Comparison of ENCODE assay signal across 17 cellular contexts in the genomic region with DNA sequence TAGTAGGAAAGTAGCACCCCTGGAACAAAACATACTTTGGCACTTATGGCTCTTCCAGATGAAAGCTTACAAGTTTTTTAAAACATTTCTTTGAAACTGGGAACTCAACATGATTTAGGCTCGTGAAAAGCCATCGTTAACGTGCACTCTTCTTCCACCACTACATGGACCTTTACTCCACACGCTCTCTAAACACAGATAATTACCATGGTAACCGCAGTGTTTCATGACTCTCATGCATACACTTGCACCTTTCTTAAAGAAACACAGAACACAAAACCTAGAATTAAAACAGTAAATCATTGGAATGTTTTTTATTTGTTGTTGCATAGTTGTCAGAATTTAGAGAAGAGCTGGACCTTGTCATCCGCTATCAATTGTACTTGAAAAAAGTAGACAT.
"Had no signal": no experiment of that assay in that cellular context is flagged by ENCODE, and none has a peak within 500 bp of the region (broad histone marks: within the 10 kb centered on the region; RNA-seq: fewer than 3 reads in every experiment).

No MANE protein-coding gene starts in this region.

- DNase-seq: activated B cell treated with CpG ODN at 0.5 μM for 24 hours; activated CD4-positive, alpha-beta T cell treated with anti-CD3 and anti-CD28 coated beads, Interleukin-2, amount 10 ng/mL, durations not matched to agents 24 days and 14 days; activated CD8-positive, alpha-beta memory T cell treated with anti-CD3 and anti-CD28 coated beads for 24 hours; activated naive CD4-positive, alpha-beta T cell treated with anti-CD3 and anti-CD28 coated beads for 36 hours; activated T-cell treated with anti-CD3 and anti-CD28 coated beads for 4 hours; effector memory CD4-positive, alpha-beta T cell; naive thymus-derived CD8-positive, alpha-beta T cell; nucleus accumbens; right cardiac atrium had no signal

- H3K27me3 Mint-ChIP-seq: activated B cell treated with CpG ODN at 0.5 μM for 24 hours; activated CD4-positive, alpha-beta T cell treated with anti-CD3 and anti-CD28 coated beads, Interleukin-2, amount 10 ng/mL, durations not matched to agents 24 days and 14 days; stimulated activated memory B cell treated with anti-CD40 and anti-IgM and Interleukin-4, amounts not matched to agents 10 μg/mL and 1 μg/mL and 100 μg/mL, for 72 hours had no signal

- H3K9me3 Mint-ChIP-seq: activated CD4-positive, alpha-beta T cell treated with anti-CD3 and anti-CD28 coated beads, Interleukin-2, amount 10 ng/mL, durations not matched to agents 24 days and 14 days; activated naive CD4-positive, alpha-beta T cell treated with anti-CD3 and anti-CD28 coated beads for 36 hours; activated T-helper 17 cell treated with anti-CD3 and anti-CD28 coated beads, Interleukin-2, amount 50 U/mL, for 72 hours; stimulated activated memory B cell treated with anti-CD40 and anti-IgM and Interleukin-4, amounts not matched to agents 10 μg/mL and 1 μg/mL and 100 μg/mL, for 72 hours; T-helper 1 cell treated with Interleukin-12 subunit alpha and Interleukin-12 subunit beta and Interleukin-4 antibody, amounts not matched to agents 30 μg/mL and 1 μg/mL, for 36 hours had no signal

- H3K4me3 ChIP-seq: cardiac muscle cell, coronary artery, gastroesophageal sphincter, tibial nerve had no signal

- H3K36me3 ChIP-seq: cardiac muscle cell, gastroesophageal sphincter, tibial nerve had no signal

- H3K27ac ChIP-seq: cardiac muscle cell, coronary artery, epithelial cell of prostate, gastroesophageal sphincter, tibial nerve had no signal

- H3K36me3 Mint-ChIP-seq: naive thymus-derived CD8-positive, alpha-beta T cell; stimulated activated memory B cell treated with anti-CD40 and anti-IgM and Interleukin-4, amounts not matched to agents 10 μg/mL and 1 μg/mL and 100 μg/mL, for 72 hours had no signal

- H3K9me3 ChIP-seq: gastroesophageal sphincter, tibial nerve had no signal

- H3K27me3 ChIP-seq: cardiac muscle cell, tibial nerve had no signal

- ATAC-seq: activated T-helper 17 cell treated with anti-CD3 and anti-CD28 coated beads, Interleukin-2, amount 50 U/mL, for 72 hours; gastroesophageal sphincter; naive thymus-derived CD8-positive, alpha-beta T cell; stimulated activated memory B cell treated with anti-CD40 and anti-IgM and Interleukin-4, amounts not matched to agents 10 μg/mL and 1 μg/mL and 100 μg/mL, for 72 hours had no signal

- H3K27ac Mint-ChIP-seq: activated B cell treated with CpG ODN at 0.5 μM for 24 hours; activated CD4-positive, alpha-beta T cell treated with anti-CD3 and anti-CD28 coated beads, Interleukin-2, amount 10 ng/mL, durations not matched to agents 24 days and 14 days; activated naive CD4-positive, alpha-beta T cell treated with anti-CD3 and anti-CD28 coated beads for 36 hours; activated T-helper 17 cell treated with anti-CD3 and anti-CD28 coated beads, Interleukin-2, amount 50 U/mL, for 72 hours; naive thymus-derived CD8-positive, alpha-beta T cell; stimulated activated memory B cell treated with anti-CD40 and anti-IgM and Interleukin-4, amounts not matched to agents 10 μg/mL and 1 μg/mL and 100 μg/mL, for 72 hours; T-helper 1 cell treated with Interleukin-12 subunit alpha and Interleukin-12 subunit beta and Interleukin-4 antibody, amounts not matched to agents 30 μg/mL and 1 μg/mL, for 36 hours had no signal

- H3K4me3 Mint-ChIP-seq: activated B cell treated with CpG ODN at 0.5 μM for 24 hours; activated CD4-positive, alpha-beta T cell treated with anti-CD3 and anti-CD28 coated beads, Interleukin-2, amount 10 ng/mL, durations not matched to agents 24 days and 14 days; activated naive CD4-positive, alpha-beta T cell treated with anti-CD3 and anti-CD28 coated beads for 36 hours; activated T-helper 17 cell treated with anti-CD3 and anti-CD28 coated beads, Interleukin-2, amount 50 U/mL, for 72 hours; naive thymus-derived CD8-positive, alpha-beta T cell; stimulated activated memory B cell treated with anti-CD40 and anti-IgM and Interleukin-4, amounts not matched to agents 10 μg/mL and 1 μg/mL and 100 μg/mL, for 72 hours; T-helper 1 cell treated with Interleukin-12 subunit alpha and Interleukin-12 subunit beta and Interleukin-4 antibody, amounts not matched to agents 30 μg/mL and 1 μg/mL, for 36 hours had no signal

- H3K4me1 Mint-ChIP-seq: activated B cell treated with CpG ODN at 0.5 μM for 24 hours; activated CD4-positive, alpha-beta T cell treated with anti-CD3 and anti-CD28 coated beads, Interleukin-2, amount 10 ng/mL, durations not matched to agents 24 days and 14 days; activated T-helper 17 cell treated with anti-CD3 and anti-CD28 coated beads, Interleukin-2, amount 50 U/mL, for 72 hours; naive thymus-derived CD8-positive, alpha-beta T cell; stimulated activated memory B cell treated with anti-CD40 and anti-IgM and Interleukin-4, amounts not matched to agents 10 μg/mL and 1 μg/mL and 100 μg/mL, for 72 hours had no signal
